12 cellular contexts compared by ENCODE assay signal in the genomic region with DNA sequence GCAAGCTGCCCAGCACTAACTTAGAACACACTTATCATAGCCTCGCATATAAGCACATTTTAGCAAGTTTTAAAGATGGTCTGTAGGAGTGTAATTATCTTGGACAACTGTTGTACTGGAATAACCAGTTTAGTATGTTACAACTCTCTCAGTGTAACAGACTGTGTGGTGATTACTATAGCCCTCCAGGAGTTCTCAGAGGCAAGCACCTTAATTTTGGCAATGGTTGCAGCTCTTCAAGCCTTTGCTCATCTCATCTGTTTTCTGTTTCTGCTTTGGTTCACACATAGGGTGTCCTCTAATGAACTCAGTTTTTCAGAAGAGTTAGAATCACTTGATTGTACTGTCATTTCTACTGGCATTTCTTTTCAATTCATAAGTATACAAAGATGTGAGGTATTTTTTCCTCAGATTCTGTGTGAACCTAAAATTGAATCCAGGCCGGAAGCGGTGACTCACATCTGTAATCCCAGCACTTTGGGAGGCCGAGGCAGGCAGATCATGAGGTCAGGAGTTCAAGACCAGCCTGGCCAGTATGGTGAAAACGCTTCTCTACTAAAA.
DNase-seq lines count a peak whose midpoint lies in the region; ATAC-seq and TF ChIP-seq lines count a peak whose summit lies in the region.
"Had no signal": no experiment of that assay in that cellular context is flagged by ENCODE, and none has a peak within 500 bp of the region (broad histone marks: within the 10 kb centered on the region; RNA-seq: fewer than 3 reads in every experiment).

No MANE protein-coding gene starts in this region.

- H3K36me3 ChIP-seq in brain microvascular endothelial cell (replicated peaks) (no peaks in the 10 kb centered on the region), WERI-Rb-1 (no peaks in the 10 kb centered on the region)
- H3K36me3 ChIP-seq: cardiac muscle cell had no signal

- ATAC-seq in CD4-positive, alpha-beta T cell (ENCODE audit: poor library complexity), result no peak
- ATAC-seq in HG03571 (IDR thresholded peaks at IDR 0.05; ENCODE audit: unreplicated experiment), result no peak

- H3K4me1 Mint-ChIP-seq in CD4-positive, alpha-beta T cell (ENCODE audit: low read depth), result peaks cover 6% of the 10 kb centered on the region
- H3K4me1 Mint-ChIP-seq: activated CD4-positive, alpha-beta T cell treated with anti-CD3 and anti-CD28 coated beads, Interleukin-2, amount 10 ng/mL, durations not matched to agents 24 days and 14 days had no signal

- no peak overlapping the region for H3K4me3 ChIP-seq in AG09309 (ENCODE audit: control insufficient read depth, low read depth, low read length)
- H3K4me3 ChIP-seq in brain microvascular endothelial cell (ENCODE audit: low read depth, low read length), result no peak overlapping the region
- no peak overlapping the region for H3K4me3 ChIP-seq in WERI-Rb-1 (ENCODE audit: low read depth, low read length)
- H3K4me3 ChIP-seq: cardiac muscle cell had no signal

- DNase-seq in AG09309 (ENCODE audit: low read depth) (peak; percentile 53), LoVo (ENCODE audit: low spot score) (peak; percentile 28), brain microvascular endothelial cell (peak; percentile 80), lung microvascular endothelial cell (ENCODE audit: low read depth in 2 of 2) (peak; percentile 63 to 82), WERI-Rb-1 (no peak)
- no peak for DNase-seq in CD4-positive, alpha-beta T cell
- no peak for DNase-seq in activated T-cell treated with anti-CD3 and anti-CD28 coated beads, Interleukin-2, amount 50 U/mL, for 48 hours
- DNase-seq: activated CD4-positive, alpha-beta T cell treated with anti-CD3 and anti-CD28 coated beads, Interleukin-2, amount 10 ng/mL, durations not matched to agents 24 days and 14 days; CD4-positive, CD25-positive, alpha-beta regulatory T cell; NCI-H2171 had no signal

- H3K9me3 ChIP-seq in CD4-positive, alpha-beta T cell (ENCODE audit: control insufficient read depth, low read length), result no peaks in the 10 kb centered on the region
- H3K9me3 ChIP-seq in WERI-Rb-1 (ENCODE audit: severe bottlenecking), result no peaks in the 10 kb centered on the region

- POLR2A ChIA-PET in CD4-positive, alpha-beta T cell (lab: Charles Lee), result no interaction called here

- no peak overlapping the region for H3K27ac Mint-ChIP-seq in CD4-positive, alpha-beta T cell
- H3K27ac Mint-ChIP-seq: activated CD4-positive, alpha-beta T cell treated with anti-CD3 and anti-CD28 coated beads, Interleukin-2, amount 10 ng/mL, durations not matched to agents 24 days and 14 days; CD4-positive, CD25-positive, alpha-beta regulatory T cell had no signal

- in situ Hi-C loops in brain microvascular endothelial cell (cut with HindIII; ENCODE audit: low pct_ligation_motif_present, low sequenced_read_pairs), result no loop called here

- H3K27me3 Mint-ChIP-seq in CD4-positive, alpha-beta T cell, result no peaks in the 10 kb centered on the region
- H3K27me3 Mint-ChIP-seq: activated CD4-positive, alpha-beta T cell treated with anti-CD3 and anti-CD28 coated beads, Interleukin-2, amount 10 ng/mL, durations not matched to agents 24 days and 14 days; CD4-positive, CD25-positive, alpha-beta regulatory T cell had no signal

- peaks cover 12% of the 10 kb centered on the region for H3K36me3 Mint-ChIP-seq in CD4-positive, alpha-beta T cell (ENCODE audit: low read depth)

- no peaks in the 10 kb centered on the region for H3K9me3 Mint-ChIP-seq in CD4-positive, alpha-beta T cell
- H3K9me3 Mint-ChIP-seq: activated CD4-positive, alpha-beta T cell treated with anti-CD3 and anti-CD28 coated beads, Interleukin-2, amount 10 ng/mL, durations not matched to agents 24 days and 14 days; CD4-positive, CD25-positive, alpha-beta regulatory T cell had no signal

- TF ChIP-seq CTCF in AG09309 (IDR thresholded peaks at IDR 0.05; ENCODE audit: control insufficient read depth, insufficient read depth, low read depth, low read length, missing control alignments) (no peak), brain microvascular endothelial cell (IDR thresholded peaks at IDR 0.05; ENCODE audit: low read depth, low read length, missing control alignments) (no peak), WERI-Rb-1 (IDR thresholded peaks at IDR 0.05; ENCODE audit: low read depth, low read length) (no peak)
- TF ChIP-seq CTCF in CD4-positive, alpha-beta T cell (IDR thresholded peaks at IDR 0.05), result no peak

- CTCF ChIA-PET in CD4-positive, alpha-beta T cell (lab: Charles Lee), result interaction anchor here (0.6 kb wide), 1 partner anchor 978 kb away, joined by 3 read pairs; no protein-coding TSS in a partner anchor

- H3K27me3 ChIP-seq in brain microvascular endothelial cell (replicated peaks) (no peaks in the 10 kb centered on the region), WERI-Rb-1 (ENCODE audit: insufficient read depth, low read depth, severe bottlenecking) (no peaks in the 10 kb centered on the region)
- H3K27me3 ChIP-seq in CD4-positive, alpha-beta T cell (ENCODE audit: control insufficient read depth, insufficient read depth, low read length), result no peaks in the 10 kb centered on the region
- H3K27me3 ChIP-seq: cardiac muscle cell had no signal

- H3K4me3 Mint-ChIP-seq in CD4-positive, alpha-beta T cell, result no peak overlapping the region
- H3K4me3 Mint-ChIP-seq: activated CD4-positive, alpha-beta T cell treated with anti-CD3 and anti-CD28 coated beads, Interleukin-2, amount 10 ng/mL, durations not matched to agents 24 days and 14 days; CD4-positive, CD25-positive, alpha-beta regulatory T cell had no signal

- intact Hi-C loops in CD4-positive, alpha-beta T cell (cut with DNase I, micrococcal nuclease), result no loop called here

- H3K27ac ChIP-seq in brain microvascular endothelial cell (peak overlapping the region; percentile 87), WERI-Rb-1 (no peak overlapping the region)
- H3K27ac ChIP-seq in CD4-positive, alpha-beta T cell (ENCODE audit: low read depth, low read length), result no peak overlapping the region
- H3K27ac ChIP-seq: cardiac muscle cell had no signal

Comparison
In these comparisons a context has a peak if more than half of its experiments do, and no peak if none do; other contexts are left out.
1. DNase-seq: peak in AG09309 (single experiment), LoVo (single experiment), brain microvascular endothelial cell (single experiment) and lung microvascular endothelial cell (2 of 2); none in CD4-positive, alpha-beta T cell (0 of 10), activated T-cell treated with anti-CD3 and anti-CD28 coated beads, Interleukin-2, amount 50 U/mL, for 48 hours (0 of 2) and WERI-Rb-1 (single experiment).